10 cellular contexts compared by ENCODE assay signal in the genomic region with DNA sequence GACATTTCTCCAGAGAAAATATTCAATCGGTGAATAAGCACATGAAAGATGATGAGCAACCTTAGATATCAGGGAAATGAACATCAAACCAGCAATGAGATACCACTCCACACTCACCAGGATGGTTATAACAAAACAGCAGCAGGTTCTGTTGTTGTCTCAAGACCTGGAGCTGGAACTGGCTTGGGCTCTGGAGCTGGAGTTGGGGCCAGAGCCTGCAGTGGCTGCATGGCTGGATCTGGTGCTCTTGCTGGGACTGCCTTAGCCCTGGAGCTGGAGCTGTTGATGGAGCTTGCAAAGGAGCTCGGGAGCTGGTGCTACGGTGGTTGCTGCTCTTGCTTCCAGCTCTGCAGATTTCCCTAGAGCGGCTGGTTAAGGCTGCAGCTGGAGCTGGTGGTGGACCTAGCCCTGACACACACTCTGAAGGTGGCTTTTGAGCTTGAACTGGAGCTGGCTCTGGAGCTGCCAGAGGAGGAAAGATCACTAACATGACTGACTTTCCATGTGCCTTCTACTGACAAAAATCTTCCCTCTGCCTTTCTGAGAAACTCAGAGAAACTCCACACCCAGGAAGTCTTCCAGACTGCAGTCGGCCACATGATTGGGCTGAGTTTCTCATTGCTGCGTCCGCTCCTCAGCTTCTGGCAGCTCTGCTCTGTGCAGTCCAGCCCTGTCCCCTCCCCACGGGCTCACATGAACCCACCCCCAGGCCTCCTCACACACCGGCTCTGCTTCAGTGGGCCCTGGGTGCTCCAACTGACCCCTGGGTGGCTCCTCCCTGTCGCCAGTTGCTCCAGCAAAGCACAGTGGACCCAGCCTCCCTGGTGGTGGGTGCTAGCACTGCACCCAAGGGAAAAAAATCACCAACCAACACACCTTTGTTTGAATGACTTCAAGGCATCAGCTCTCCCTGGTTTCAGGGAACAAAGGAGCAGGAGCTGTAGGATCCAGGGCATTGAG.
DNase-seq lines count a peak whose midpoint lies in the region; ATAC-seq and TF ChIP-seq lines count a peak whose summit lies in the region.
"Had no signal": no experiment of that assay in that cellular context is flagged by ENCODE, and none has a peak within 500 bp of the region (broad histone marks: within the 10 kb centered on the region; RNA-seq: fewer than 3 reads in every experiment).

No MANE protein-coding gene starts in this region.

- H3K27ac Mint-ChIP-seq in GM23338, result no peak overlapping the region
- H3K27ac Mint-ChIP-seq: T-helper 1 cell treated with Interleukin-12 subunit alpha and Interleukin-12 subunit beta and Interleukin-4 antibody, amounts not matched to agents 30 μg/mL and 1 μg/mL, for 36 hours had no signal

- H3K27me3 Mint-ChIP-seq in GM23338 (ENCODE audit: insufficient read depth, low read depth, poor library complexity), result peaks cover 2% of the 10 kb centered on the region

- peak; percentile 89 for ATAC-seq in GM23338
- ATAC-seq in GM19023 (IDR thresholded peaks at IDR 0.05; ENCODE audit: unreplicated experiment), result no peak

- H3K9me3 Mint-ChIP-seq in GM23338, result no peaks in the 10 kb centered on the region
- H3K9me3 Mint-ChIP-seq: T-helper 1 cell treated with Interleukin-12 subunit alpha and Interleukin-12 subunit beta and Interleukin-4 antibody, amounts not matched to agents 30 μg/mL and 1 μg/mL, for 36 hours had no signal

- H3K4me3 Mint-ChIP-seq in GM23338, result no peak overlapping the region
- H3K4me3 Mint-ChIP-seq: T-helper 1 cell treated with Interleukin-12 subunit alpha and Interleukin-12 subunit beta and Interleukin-4 antibody, amounts not matched to agents 30 μg/mL and 1 μg/mL, for 36 hours had no signal

- H3K36me3 ChIP-seq in GM23338 (ENCODE audit: insufficient read depth), result no peaks in the 10 kb centered on the region

- H3K4me2 ChIP-seq in GM23338, result no peak overlapping the region

- no peaks in the 10 kb centered on the region for H3K79me2 ChIP-seq in GM23338 (replicated peaks; ENCODE audit: insufficient read depth)

- no peak overlapping the region for H3K4me3 ChIP-seq in GM23338
- H3K4me3 ChIP-seq: lung had no signal

- H3K36me3 Mint-ChIP-seq in GM23338 (ENCODE audit: low read depth), result peaks cover 3% of the 10 kb centered on the region; the same call in 1 of the 3 replicates

- no peak overlapping the region for H3K27ac ChIP-seq in GM23338 (ENCODE audit: low read depth)

- peak; percentile 50 to 60 for TF ChIP-seq CTCF in GM23338 (conservative IDR thresholded peaks at IDR 0.05; ENCODE audit: low read depth in 2 of 2)

- H3K4me1 ChIP-seq in GM23338 (ENCODE audit: insufficient read depth), result no peaks in the 10 kb centered on the region

- H3K27me3 ChIP-seq in GM23338 (ENCODE audit: insufficient read depth), result no peaks in the 10 kb centered on the region

- H3K4me1 Mint-ChIP-seq in GM23338, result no peaks in the 10 kb centered on the region

- H2AFZ ChIP-seq in GM23338, result peak overlapping the region; percentile 74; the same call in 1 of the 2 replicates

- H3F3A ChIP-seq in GM23338 (replicated peaks; ENCODE audit: low read depth), result no peaks in the 10 kb centered on the region

- H3K9me2 ChIP-seq in GM23338 (ENCODE audit: insufficient read depth), result no peaks in the 10 kb centered on the region

- peak; percentile 29 for DNase-seq in DMS 273 (lab: John Stamatoyannopoulos, UW; ENCODE audit: unreplicated experiment)
- no peak for DNase-seq in DMS 273 treated with DMSO at 0.1 percent for 48 hours (lab: John Stamatoyannopoulos, UW)
- peak; percentile 60 for DNase-seq in GM23338 (ENCODE audit: low spot score)
- peak; percentile 39 to 44 for DNase-seq in SHP77 (lab: John Stamatoyannopoulos, UW)
- DNase-seq in islet precursor cell, result peak; percentile 75
- DNase-seq in T-helper 9 cell, result no peak
- DNase-seq in stimulated activated naive CD4-positive, alpha-beta T cell (lab: John Stamatoyannopoulos, UW), result no peak

- H4K20me1 ChIP-seq in GM23338 (replicated peaks; ENCODE audit: insufficient read depth), result no peaks in the 10 kb centered on the region

TF ChIP-seq in GM23338, 12 proteins besides CTCF, POLR2A, EP300 and RAD21 (continues in another document):
- TF ChIP-seq, protein P1, sequence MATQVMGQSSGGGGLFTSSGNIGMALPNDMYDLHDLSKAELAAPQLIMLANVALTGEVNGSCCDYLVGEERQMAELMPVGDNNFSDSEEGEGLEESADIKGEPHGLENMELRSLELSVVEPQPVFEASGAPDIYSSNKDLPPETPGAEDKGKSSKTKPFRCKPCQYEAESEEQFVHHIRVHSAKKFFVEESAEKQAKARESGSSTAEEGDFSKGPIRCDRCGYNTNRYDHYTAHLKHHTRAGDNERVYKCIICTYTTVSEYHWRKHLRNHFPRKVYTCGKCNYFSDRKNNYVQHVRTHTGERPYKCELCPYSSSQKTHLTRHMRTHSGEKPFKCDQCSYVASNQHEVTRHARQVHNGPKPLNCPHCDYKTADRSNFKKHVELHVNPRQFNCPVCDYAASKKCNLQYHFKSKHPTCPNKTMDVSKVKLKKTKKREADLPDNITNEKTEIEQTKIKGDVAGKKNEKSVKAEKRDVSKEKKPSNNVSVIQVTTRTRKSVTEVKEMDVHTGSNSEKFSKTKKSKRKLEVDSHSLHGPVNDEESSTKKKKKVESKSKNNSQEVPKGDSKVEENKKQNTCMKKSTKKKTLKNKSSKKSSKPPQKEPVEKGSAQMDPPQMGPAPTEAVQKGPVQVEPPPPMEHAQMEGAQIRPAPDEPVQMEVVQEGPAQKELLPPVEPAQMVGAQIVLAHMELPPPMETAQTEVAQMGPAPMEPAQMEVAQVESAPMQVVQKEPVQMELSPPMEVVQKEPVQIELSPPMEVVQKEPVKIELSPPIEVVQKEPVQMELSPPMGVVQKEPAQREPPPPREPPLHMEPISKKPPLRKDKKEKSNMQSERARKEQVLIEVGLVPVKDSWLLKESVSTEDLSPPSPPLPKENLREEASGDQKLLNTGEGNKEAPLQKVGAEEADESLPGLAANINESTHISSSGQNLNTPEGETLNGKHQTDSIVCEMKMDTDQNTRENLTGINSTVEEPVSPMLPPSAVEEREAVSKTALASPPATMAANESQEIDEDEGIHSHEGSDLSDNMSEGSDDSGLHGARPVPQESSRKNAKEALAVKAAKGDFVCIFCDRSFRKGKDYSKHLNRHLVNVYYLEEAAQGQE (IDR thresholded peaks at IDR 0.05; ENCODE audit: unreplicated experiment), result no peak
- TF ChIP-seq CREB1 (CRISPR knock-in tag; IDR thresholded peaks at IDR 0.05; ENCODE audit: low read depth) (no peak), JUNB (IDR thresholded peaks at IDR 0.05; ENCODE audit: unreplicated experiment) (no peak), POLR2AphosphoS5 (IDR thresholded peaks at IDR 0.05; ENCODE audit: low read depth) (no peak), NANOG (IDR thresholded peaks at IDR 0.05; ENCODE audit: borderline replicate concordance) (no peak), STAT1 (IDR thresholded peaks at IDR 0.05; ENCODE audit: unreplicated experiment) (no peak), ZNF331 (CRISPR knock-in tag; IDR thresholded peaks at IDR 0.05; ENCODE audit: low read depth) (no peak), EZH2 (IDR thresholded peaks at IDR 0.05; ENCODE audit: low read depth, unreplicated experiment) (no peak), ZNF114 (CRISPR knock-in tag; IDR thresholded peaks at IDR 0.05) (no peak), EZH2phosphoT487 (IDR thresholded peaks at IDR 0.05; ENCODE audit: unreplicated experiment) (no peak)
- TF ChIP-seq, protein P2, sequence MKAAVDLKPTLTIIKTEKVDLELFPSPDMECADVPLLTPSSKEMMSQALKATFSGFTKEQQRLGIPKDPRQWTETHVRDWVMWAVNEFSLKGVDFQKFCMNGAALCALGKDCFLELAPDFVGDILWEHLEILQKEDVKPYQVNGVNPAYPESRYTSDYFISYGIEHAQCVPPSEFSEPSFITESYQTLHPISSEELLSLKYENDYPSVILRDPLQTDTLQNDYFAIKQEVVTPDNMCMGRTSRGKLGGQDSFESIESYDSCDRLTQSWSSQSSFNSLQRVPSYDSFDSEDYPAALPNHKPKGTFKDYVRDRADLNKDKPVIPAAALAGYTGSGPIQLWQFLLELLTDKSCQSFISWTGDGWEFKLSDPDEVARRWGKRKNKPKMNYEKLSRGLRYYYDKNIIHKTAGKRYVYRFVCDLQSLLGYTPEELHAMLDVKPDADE (IDR thresholded peaks at IDR 0.05), result no peak

Comparison
In these comparisons a context has a peak if more than half of its experiments do, and no peak if none do; other contexts are left out.
1. DNase-seq: peak in DMS 273 (single experiment), GM23338 (single experiment), SHP77 (2 of 2) and islet precursor cell (single experiment); none in DMS 273 treated with DMSO at 0.1 percent for 48 hours (single experiment), T-helper 9 cell (single experiment) and stimulated activated naive CD4-positive, alpha-beta T cell (0 of 6).